Comparison of ENCODE assay signal across 1 cellular context in the genomic region with DNA sequence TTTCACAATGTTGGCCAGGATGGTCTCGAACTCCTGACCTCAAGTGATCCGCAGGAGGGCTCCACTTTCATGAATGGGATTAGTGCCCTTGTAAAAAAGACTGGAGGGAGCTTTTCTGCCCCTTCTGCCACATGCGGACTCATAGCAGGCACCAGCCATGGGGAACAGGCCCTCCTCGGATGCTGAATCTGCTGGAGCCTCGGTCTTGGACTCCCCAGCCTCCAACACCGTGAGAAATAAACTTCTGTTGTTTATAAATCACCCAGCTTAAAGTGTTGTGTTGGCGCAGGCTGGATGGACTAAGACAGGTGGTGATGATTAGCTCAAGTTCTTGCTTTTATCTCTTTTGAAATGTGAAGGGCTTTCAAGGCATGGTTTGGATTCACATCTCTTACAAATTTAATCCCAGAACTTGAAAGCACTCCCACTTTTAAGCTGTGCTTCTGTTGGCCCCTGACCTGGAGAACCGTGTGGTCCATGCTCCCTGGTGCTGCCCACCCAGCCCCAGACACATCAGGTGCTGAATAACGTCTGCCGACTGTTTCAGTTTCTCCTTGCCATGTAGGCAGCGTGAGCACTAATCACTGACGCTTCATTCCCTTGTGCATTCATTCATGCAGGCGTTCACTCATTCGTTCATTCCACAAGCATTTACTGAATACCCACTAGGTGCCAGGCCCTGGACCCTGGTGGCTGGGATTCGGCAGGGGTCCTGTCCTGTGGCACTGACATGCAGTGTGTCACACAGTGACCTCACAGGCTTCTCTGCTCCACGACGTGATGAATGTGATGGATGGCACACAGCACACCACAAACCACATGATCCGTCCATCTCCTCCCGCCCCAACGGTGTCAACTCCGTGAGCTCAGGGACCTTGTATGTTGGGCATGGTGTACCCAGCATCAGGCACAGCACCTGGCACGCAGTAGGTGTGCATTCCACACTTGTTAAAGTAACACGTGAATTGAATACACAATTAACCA.
TF ChIP-seq lines count a peak whose summit lies in the region.

No MANE protein-coding gene starts in this region.

TF ChIP-seq in H1, 55 proteins besides CTCF, POLR2A, EP300 and RAD21:
- TF ChIP-seq POU5F1 (IDR thresholded peaks at IDR 0.05; ENCODE audit: low read depth, low read length) (no peak), SIX5 (IDR thresholded peaks at IDR 0.05; ENCODE audit: low read depth, low read length) (no peak), CEBPB (IDR thresholded peaks at IDR 0.05; ENCODE audit: low read depth, low read length) (no peak)
TF ChIP-seq in H1: peak in this region for 0.
